In genomic region chr6:106360410-106360988, GRCh38 we compare ENCODE assay signal across 1 cellular context.
A peak's percentile ranks its signal among the peaks of the same experiment; 100 is the strongest.
TF ChIP-seq lines count a peak whose summit lies in the region.

A gene with protein sequence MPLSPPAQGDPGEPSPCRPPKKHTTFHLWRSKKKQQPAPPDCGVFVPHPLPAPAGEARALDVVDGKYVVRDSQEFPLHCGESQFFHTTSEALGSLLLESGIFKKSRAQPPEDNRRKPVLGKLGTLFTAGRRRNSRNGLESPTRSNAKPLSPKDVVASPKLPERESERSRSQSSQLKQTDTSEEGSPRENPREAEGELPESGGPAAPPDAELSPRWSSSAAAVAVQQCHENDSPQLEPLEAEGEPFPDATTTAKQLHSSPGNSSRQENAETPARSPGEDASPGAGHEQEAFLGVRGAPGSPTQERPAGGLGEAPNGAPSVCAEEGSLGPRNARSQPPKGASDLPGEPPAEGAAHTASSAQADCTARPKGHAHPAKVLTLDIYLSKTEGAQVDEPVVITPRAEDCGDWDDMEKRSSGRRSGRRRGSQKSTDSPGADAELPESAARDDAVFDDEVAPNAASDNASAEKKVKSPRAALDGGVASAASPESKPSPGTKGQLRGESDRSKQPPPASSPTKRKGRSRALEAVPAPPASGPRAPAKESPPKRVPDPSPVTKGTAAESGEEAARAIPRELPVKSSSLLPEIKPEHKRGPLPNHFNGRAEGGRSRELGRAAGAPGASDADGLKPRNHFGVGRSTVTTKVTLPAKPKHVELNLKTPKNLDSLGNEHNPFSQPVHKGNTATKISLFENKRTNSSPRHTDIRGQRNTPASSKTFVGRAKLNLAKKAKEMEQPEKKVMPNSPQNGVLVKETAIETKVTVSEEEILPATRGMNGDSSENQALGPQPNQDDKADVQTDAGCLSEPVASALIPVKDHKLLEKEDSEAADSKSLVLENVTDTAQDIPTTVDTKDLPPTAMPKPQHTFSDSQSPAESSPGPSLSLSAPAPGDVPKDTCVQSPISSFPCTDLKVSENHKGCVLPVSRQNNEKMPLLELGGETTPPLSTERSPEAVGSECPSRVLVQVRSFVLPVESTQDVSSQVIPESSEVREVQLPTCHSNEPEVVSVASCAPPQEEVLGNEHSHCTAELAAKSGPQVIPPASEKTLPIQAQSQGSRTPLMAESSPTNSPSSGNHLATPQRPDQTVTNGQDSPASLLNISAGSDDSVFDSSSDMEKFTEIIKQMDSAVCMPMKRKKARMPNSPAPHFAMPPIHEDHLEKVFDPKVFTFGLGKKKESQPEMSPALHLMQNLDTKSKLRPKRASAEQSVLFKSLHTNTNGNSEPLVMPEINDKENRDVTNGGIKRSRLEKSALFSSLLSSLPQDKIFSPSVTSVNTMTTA (N-terminal part only) (plus strand): TSS chr6:106360717. CDS start chr6:106360909, 192 bp downstream.

TF ChIP-seq in HEK293, 187 proteins besides CTCF, POLR2A, EP300 and RAD21 (continued from another document and continues in another):
- peak; percentile 81 for TF ChIP-seq ZNF692 (tag by site-specific recombination; IDR thresholded peaks at IDR 0.05)
- TF ChIP-seq GLI2 (tag by site-specific recombination; IDR thresholded peaks at IDR 0.05; ENCODE audit: borderline replicate concordance, low read depth), result no peak
- 0 out of 2 replicates have a peak, but pooled peaks have one; percentile 16 for TF ChIP-seq KLF16 (tag by site-specific recombination; IDR thresholded peaks at IDR 0.05)
- TF ChIP-seq KLF8 (tag by site-specific recombination; IDR thresholded peaks at IDR 0.05), result peak; percentile 69
- TF ChIP-seq GLIS2 (tag by site-specific recombination; IDR thresholded peaks at IDR 0.05), result peak; percentile 84; the same call in 1 of the 2 replicates
- TF ChIP-seq EGR2 (tag by site-specific recombination; IDR thresholded peaks at IDR 0.05; ENCODE audit: low read depth), result no peak
- TF ChIP-seq ZNF701 (tag by site-specific recombination; IDR thresholded peaks at IDR 0.05), result no peak
- TF ChIP-seq ZBTB26 (tag by site-specific recombination; optimal IDR thresholded peaks at IDR 0.05), result peak; percentile 74
- TF ChIP-seq ZFP37 (tag by site-specific recombination; IDR thresholded peaks at IDR 0.05), result no peak
- no peak for TF ChIP-seq ZBTB20 (tag by site-specific recombination; IDR thresholded peaks at IDR 0.05)
- no peak for TF ChIP-seq GFI1B (tag by site-specific recombination; IDR thresholded peaks at IDR 0.05)
- no peak for TF ChIP-seq ZBTB49 (tag by site-specific recombination; IDR thresholded peaks at IDR 0.05; ENCODE audit: low read depth)
- TF ChIP-seq ZNF426 (tag by site-specific recombination; IDR thresholded peaks at IDR 0.05), result no peak
- TF ChIP-seq ZXDB (tag by site-specific recombination; IDR thresholded peaks at IDR 0.05), result 0 out of 2 replicates have a peak, but pooled peaks have one; percentile 7
- no peak for TF ChIP-seq SETDB1 (IDR thresholded peaks at IDR 0.05; ENCODE audit: insufficient read length, low read length)
- TF ChIP-seq ZNF214 (tag by site-specific recombination; IDR thresholded peaks at IDR 0.05; ENCODE audit: borderline replicate concordance), result no peak
- TF ChIP-seq SCRT1 (tag by site-specific recombination; IDR thresholded peaks at IDR 0.05; ENCODE audit: borderline replicate concordance), result no peak
- TF ChIP-seq ZNF157 (tag by site-specific recombination; IDR thresholded peaks at IDR 0.05), result no peak
- TF ChIP-seq SCRT2 (tag by site-specific recombination; IDR thresholded peaks at IDR 0.05), result no peak
- TF ChIP-seq ZNF404 (tag by site-specific recombination; IDR thresholded peaks at IDR 0.05), result no peak
- no peak for TF ChIP-seq KLF7 (tag by site-specific recombination; IDR thresholded peaks at IDR 0.05; ENCODE audit: borderline replicate concordance)
- no peak for TF ChIP-seq ZNF837 (tag by site-specific recombination; IDR thresholded peaks at IDR 0.05)
- no peak for TF ChIP-seq ZNF18 (tag by site-specific recombination; IDR thresholded peaks at IDR 0.05)
- TF ChIP-seq ZNF274 (IDR thresholded peaks at IDR 0.05; ENCODE audit: low read length), result no peak
- no peak for TF ChIP-seq ZNF274 (tag by site-specific recombination; IDR thresholded peaks at IDR 0.05; ENCODE audit: borderline replicate concordance)
- TF ChIP-seq ZNF223 (tag by site-specific recombination; IDR thresholded peaks at IDR 0.05), result no peak
- TF ChIP-seq ZBTB44 (tag by site-specific recombination; IDR thresholded peaks at IDR 0.05), result peak; percentile 85; the same call in 1 of the 2 replicates
- TF ChIP-seq BCL11A (tag by site-specific recombination; IDR thresholded peaks at IDR 0.05; ENCODE audit: low read depth), result no peak
- no peak for TF ChIP-seq HIC1 (tag by site-specific recombination; IDR thresholded peaks at IDR 0.05)
- TF ChIP-seq ZBTB8A (tag by site-specific recombination; IDR thresholded peaks at IDR 0.05), result no peak; the same call in 1 of the 2 replicates
- peak; percentile 80 for TF ChIP-seq YY2 (tag by site-specific recombination; IDR thresholded peaks at IDR 0.05)
- TF ChIP-seq KLF10 (tag by site-specific recombination; IDR thresholded peaks at IDR 0.05), result peak; percentile 63
- no peak for TF ChIP-seq MZF1 (tag by site-specific recombination; IDR thresholded peaks at IDR 0.05; ENCODE audit: borderline replicate concordance)
- TF ChIP-seq ZBTB1 (tag by site-specific recombination; IDR thresholded peaks at IDR 0.05), result no peak
- no peak for TF ChIP-seq ZNF146 (tag by site-specific recombination; IDR thresholded peaks at IDR 0.05)
- no peak for TF ChIP-seq ZNF530 (tag by site-specific recombination; IDR thresholded peaks at IDR 0.05; ENCODE audit: low read depth)
- TF ChIP-seq ZNF280C (tag by site-specific recombination; IDR thresholded peaks at IDR 0.05), result no peak
- TF ChIP-seq ZFP69B (tag by site-specific recombination; IDR thresholded peaks at IDR 0.05), result peak; percentile 74
- no peak for TF ChIP-seq ZNF302 (tag by site-specific recombination; IDR thresholded peaks at IDR 0.05; ENCODE audit: low read depth)
- peak; percentile 36; the same call in 1 of the 2 replicates for TF ChIP-seq TRIM28 (IDR thresholded peaks at IDR 0.05; ENCODE audit: borderline replicate concordance, low read length)
- TF ChIP-seq, protein P1, sequence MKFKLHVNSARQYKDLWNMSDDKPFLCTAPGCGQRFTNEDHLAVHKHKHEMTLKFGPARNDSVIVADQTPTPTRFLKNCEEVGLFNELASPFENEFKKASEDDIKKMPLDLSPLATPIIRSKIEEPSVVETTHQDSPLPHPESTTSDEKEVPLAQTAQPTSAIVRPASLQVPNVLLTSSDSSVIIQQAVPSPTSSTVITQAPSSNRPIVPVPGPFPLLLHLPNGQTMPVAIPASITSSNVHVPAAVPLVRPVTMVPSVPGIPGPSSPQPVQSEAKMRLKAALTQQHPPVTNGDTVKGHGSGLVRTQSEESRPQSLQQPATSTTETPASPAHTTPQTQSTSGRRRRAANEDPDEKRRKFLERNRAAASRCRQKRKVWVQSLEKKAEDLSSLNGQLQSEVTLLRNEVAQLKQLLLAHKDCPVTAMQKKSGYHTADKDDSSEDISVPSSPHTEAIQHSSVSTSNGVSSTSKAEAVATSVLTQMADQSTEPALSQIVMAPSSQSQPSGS (tag by site-specific recombination; IDR thresholded peaks at IDR 0.05; ENCODE audit: low read depth), result no peak
- TF ChIP-seq ZNF132 (tag by site-specific recombination; IDR thresholded peaks at IDR 0.05; ENCODE audit: borderline replicate concordance), result no peak
